In the genomic region with DNA sequence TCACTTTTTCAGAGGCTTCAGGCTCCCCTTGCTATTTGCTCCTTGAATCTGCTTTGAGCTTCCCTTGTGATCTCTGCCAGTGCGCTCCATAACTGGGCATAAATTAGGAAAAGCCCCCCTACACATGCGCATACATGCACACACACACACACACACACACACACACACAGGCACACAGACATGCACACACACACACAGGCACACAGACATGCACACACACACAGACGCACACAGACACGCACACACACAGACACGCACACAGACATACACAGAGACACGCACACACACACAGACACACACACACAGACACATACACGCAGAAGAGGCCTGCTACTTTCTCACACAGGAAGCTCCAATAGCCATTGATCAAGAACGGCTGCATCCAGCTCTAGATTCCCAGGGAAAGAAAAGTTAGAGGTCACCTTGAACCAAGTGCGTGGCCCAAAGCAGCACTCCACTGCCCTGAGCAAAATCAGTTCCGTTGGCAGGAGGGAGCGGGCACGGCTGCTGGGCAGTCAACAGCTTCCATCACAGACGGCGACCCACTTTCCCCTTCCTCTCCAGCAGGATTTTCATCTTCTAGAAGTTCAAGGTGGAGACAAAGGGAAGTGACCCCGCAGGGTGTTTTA, we compare ENCODE assay signal across 17 cellular contexts.
A peak's percentile ranks its signal among the peaks of the same experiment; 100 is the strongest.
DNase-seq lines count a peak whose midpoint lies in the region; ATAC-seq, FAIRE-seq and TF ChIP-seq lines count a peak whose summit lies in the region.
"Had no signal": no experiment of that assay in that cellular context is flagged by ENCODE, and none has a peak within 500 bp of the region (broad histone marks: within the 10 kb centered on the region; RNA-seq: fewer than 3 reads in every experiment).

No MANE protein-coding gene starts in this region.

- H3K4me3 Mint-ChIP-seq in dendritic cell treated with granulocyte-macrophage colony-stimulating factor and Interleukin-4, amounts not matched to agents 40 ng/mL and 50 ng/mL, for 4 days, result no peak overlapping the region
- H3K4me3 Mint-ChIP-seq in progenitor cell of endocrine pancreas (ENCODE audit: low read depth) (no peak overlapping the region), chondrocyte (ENCODE audit: unreplicated experiment) (no peak overlapping the region)

- peak overlapping the region; percentile 88 for H3K27ac Mint-ChIP-seq in dendritic cell treated with granulocyte-macrophage colony-stimulating factor and Interleukin-4, amounts not matched to agents 40 ng/mL and 50 ng/mL, for 4 days
- peak overlapping the region; percentile 39 for H3K27ac Mint-ChIP-seq in progenitor cell of endocrine pancreas
- H3K27ac Mint-ChIP-seq in chondrocyte (ENCODE audit: unreplicated experiment), result no peak overlapping the region

- ATAC-seq in HG02938 (IDR thresholded peaks at IDR 0.05; ENCODE audit: unreplicated experiment) (no peak), HG03039 (IDR thresholded peaks at IDR 0.05; ENCODE audit: unreplicated experiment) (no peak)

- H3K36me3 Mint-ChIP-seq in dendritic cell treated with granulocyte-macrophage colony-stimulating factor and Interleukin-4, amounts not matched to agents 40 ng/mL and 50 ng/mL, for 4 days (ENCODE audit: low read depth), result peaks cover 35% of the 10 kb centered on the region
- H3K36me3 Mint-ChIP-seq in progenitor cell of endocrine pancreas (ENCODE audit: insufficient read depth), result peaks cover 18% of the 10 kb centered on the region
- H3K36me3 Mint-ChIP-seq in chondrocyte (ENCODE audit: low read depth), result peaks cover 7% of the 10 kb centered on the region

- FAIRE-seq in GM12891 (lab: Jason Lieb, UNC), result peak; percentile 71
- FAIRE-seq: D721Med, RCC 7860 had no signal

- H3K9me3 Mint-ChIP-seq in dendritic cell treated with granulocyte-macrophage colony-stimulating factor and Interleukin-4, amounts not matched to agents 40 ng/mL and 50 ng/mL, for 4 days, result no peaks in the 10 kb centered on the region
- H3K9me3 Mint-ChIP-seq in progenitor cell of endocrine pancreas (ENCODE audit: low read depth) (no peaks in the 10 kb centered on the region), chondrocyte (ENCODE audit: low read depth) (no peaks in the 10 kb centered on the region)

- H3K27me3 Mint-ChIP-seq in dendritic cell treated with granulocyte-macrophage colony-stimulating factor and Interleukin-4, amounts not matched to agents 40 ng/mL and 50 ng/mL, for 4 days, result no peaks in the 10 kb centered on the region
- H3K27me3 Mint-ChIP-seq in progenitor cell of endocrine pancreas, result no peaks in the 10 kb centered on the region
- H3K27me3 Mint-ChIP-seq in chondrocyte (ENCODE audit: low read depth), result no peaks in the 10 kb centered on the region
- H3K27me3 Mint-ChIP-seq: CD4-positive, alpha-beta memory T cell had no signal

- intact Hi-C loops in dendritic cell treated with granulocyte-macrophage colony-stimulating factor and Interleukin-4, amounts not matched to agents 40 ng/mL and 50 ng/mL, for 4 days (cut with micrococcal nuclease), result no loop called here

- TF ChIP-seq POLR2A in GM12891 (IDR thresholded peaks at IDR 0.05; ENCODE audit: low read depth, low read length), result no peak

- peaks cover 31% of the 10 kb centered on the region for H3K4me1 Mint-ChIP-seq in dendritic cell treated with granulocyte-macrophage colony-stimulating factor and Interleukin-4, amounts not matched to agents 40 ng/mL and 50 ng/mL, for 4 days (ENCODE audit: low read depth)
- H3K4me1 Mint-ChIP-seq in progenitor cell of endocrine pancreas (ENCODE audit: low read depth), result peaks cover 22% of the 10 kb centered on the region
- peaks cover 13% of the 10 kb centered on the region for H3K4me1 Mint-ChIP-seq in chondrocyte (ENCODE audit: low read depth)

- DNase-seq in GM12891 (ENCODE audit: insufficient read length, low spot score) (no peak), NCI-H524 treated with DMSO at 0.1 percent for 48 hours (lab: John Stamatoyannopoulos, UW) (peak; percentile 81), progenitor cell of endocrine pancreas (ENCODE audit: low spot score, unreplicated experiment) (no peak), chondrocyte (ENCODE audit: low spot score) (no peak)
- DNase-seq in stimulated activated CD4-positive, alpha-beta T cell treated with anti-CD3 and anti-CD28 coated beads, Interleukin-2, amount 100 ng/mL, for 48 hours, result no peak
- DNase-seq: CD4-positive, alpha-beta memory T cell; DMS79 treated with DMSO at 0.1 percent for 48 hours; GDM1; Kasumi-1; NCI-H1417; NCI-H1930; NCI-H510A had no signal

- TF ChIP-seq CTCF in progenitor cell of endocrine pancreas (IDR thresholded peaks at IDR 0.05; ENCODE audit: unreplicated experiment), result no peak
- TF ChIP-seq CTCF in chondrocyte (IDR thresholded peaks at IDR 0.05), result no peak

TF ChIP-seq in GM12891, 5 proteins besides CTCF, POLR2A, EP300 and RAD21:
- TF ChIP-seq POU2F2 (IDR thresholded peaks at IDR 0.05; ENCODE audit: low read depth, low read length) (peak; percentile 33; the same call in 1 of the 2 replicates), PAX5 (IDR thresholded peaks at IDR 0.05; ENCODE audit: insufficient read depth, low read length, severe bottlenecking) (no peak), TAF1 (IDR thresholded peaks at IDR 0.05; ENCODE audit: low read depth, low read length) (no peak), POLR2AphosphoS5 (IDR thresholded peaks at IDR 0.05; ENCODE audit: low read depth, low read length) (no peak), SPI1 (IDR thresholded peaks at IDR 0.05; ENCODE audit: low read depth, low read length) (no peak)
